ENCODE assay signal across 1 cellular context in genomic region chr16:55889518-55889917, GRCh38.
A peak's percentile ranks its signal among the peaks of the same experiment; 100 is the strongest.
TF ChIP-seq lines count a peak whose summit lies in the region.

No MANE protein-coding gene starts in this region.

TF ChIP-seq in HepG2, 621 proteins besides CTCF, POLR2A, EP300 and RAD21:
- TF ChIP-seq ARNTL (CRISPR knock-in tag; IDR thresholded peaks at IDR 0.05), result no peak
- no peak for TF ChIP-seq ZNF629 (CRISPR knock-in tag; conservative IDR thresholded peaks at IDR 0.05)
- TF ChIP-seq, protein P1, sequence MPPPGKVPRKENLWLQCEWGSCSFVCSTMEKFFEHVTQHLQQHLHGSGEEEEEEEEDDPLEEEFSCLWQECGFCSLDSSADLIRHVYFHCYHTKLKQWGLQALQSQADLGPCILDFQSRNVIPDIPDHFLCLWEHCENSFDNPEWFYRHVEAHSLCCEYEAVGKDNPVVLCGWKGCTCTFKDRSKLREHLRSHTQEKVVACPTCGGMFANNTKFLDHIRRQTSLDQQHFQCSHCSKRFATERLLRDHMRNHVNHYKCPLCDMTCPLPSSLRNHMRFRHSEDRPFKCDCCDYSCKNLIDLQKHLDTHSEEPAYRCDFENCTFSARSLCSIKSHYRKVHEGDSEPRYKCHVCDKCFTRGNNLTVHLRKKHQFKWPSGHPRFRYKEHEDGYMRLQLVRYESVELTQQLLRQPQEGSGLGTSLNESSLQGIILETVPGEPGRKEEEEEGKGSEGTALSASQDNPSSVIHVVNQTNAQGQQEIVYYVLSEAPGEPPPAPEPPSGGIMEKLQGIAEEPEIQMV (CRISPR knock-in tag; IDR thresholded peaks at IDR 0.05; ENCODE audit: low read depth), result no peak
- TF ChIP-seq CREB1 (IDR thresholded peaks at IDR 0.05), result peak; percentile 76
- TF ChIP-seq CREB1 (CRISPR knock-in tag; IDR thresholded peaks at IDR 0.05), result no peak
- TF ChIP-seq ZNF660 (CRISPR knock-in tag; IDR thresholded peaks at IDR 0.05; ENCODE audit: borderline replicate concordance, low read depth), result no peak
- TF ChIP-seq ATF7 (IDR thresholded peaks at IDR 0.05), result peak; percentile 97
- no peak for TF ChIP-seq ATF7 (CRISPR knock-in tag; IDR thresholded peaks at IDR 0.05)
- no peak for TF ChIP-seq REXO4 (CRISPR knock-in tag; IDR thresholded peaks at IDR 0.05; ENCODE audit: borderline replicate concordance)
- TF ChIP-seq ZFP82 (CRISPR knock-in tag; IDR thresholded peaks at IDR 0.05; ENCODE audit: borderline replicate concordance), result no peak
